10 cellular contexts compared by ENCODE assay signal in genomic region chr19:1113986-1114483, GRCh38. TPM values are rescaled to one million over a fixed set of nuclear protein-coding genes. Genes with fewer than 3 reads are reported as not detected.
DNase-seq lines count a peak whose midpoint lies in the region; ATAC-seq, FAIRE-seq and TF ChIP-seq lines count a peak whose summit lies in the region.
"Had no signal": no experiment of that assay in that cellular context is flagged by ENCODE, and none has a peak within 500 bp of the region (broad histone marks: within the 10 kb centered on the region; RNA-seq: fewer than 3 reads in every experiment).

No MANE protein-coding gene starts in this region.

- H3K4me1 Mint-ChIP-seq in CD4-positive, CD25-positive, alpha-beta regulatory T cell: peaks cover 0 to 4% (median 0%) of the 10 kb centered on the region in 4 donors
- H3K4me1 Mint-ChIP-seq: activated naive CD8-positive, alpha-beta T cell treated with anti-CD3 and anti-CD28 coated beads, Interleukin-2, amount 50 U/mL, for 24 hours had no signal

- TF ChIP-seq POLR2A in adrenal gland (IDR thresholded peaks at IDR 0.05) (peak in 1 of 2 donors; percentile 11), HepG2 (IDR thresholded peaks at IDR 0.05; ENCODE audit: insufficient read depth in 1 of 2, low read depth in 2 of 2, low read length in 2 of 2) (no peak)

- peaks cover 7% of the 10 kb centered on the region for H3K4me1 ChIP-seq in CD4-positive, CD25-positive, alpha-beta regulatory T cell (ENCODE audit: control insufficient read depth, insufficient read depth, low read length, poor library complexity, severe bottlenecking)
- H3K4me1 ChIP-seq in adrenal gland (replicated peaks in 1 of 2) (peaks cover 31 to 32% of the 10 kb centered on the region in 2 donors), HepG2 (ENCODE audit: insufficient read depth, low read length) (peaks cover 15% of the 10 kb centered on the region), small intestine (ENCODE audit: control insufficient read depth in 2 of 2, insufficient read depth in 1 of 2, low read depth in 1 of 2, low read length in 1 of 2) (peaks cover 0 to 3% of the 10 kb centered on the region in 2 donors)

- no peak overlapping the region for H3K27ac Mint-ChIP-seq in CD4-positive, CD25-positive, alpha-beta regulatory T cell
- H3K27ac Mint-ChIP-seq: activated naive CD8-positive, alpha-beta T cell treated with anti-CD3 and anti-CD28 coated beads, Interleukin-2, amount 50 U/mL, for 24 hours had no signal

- H3K36me3 Mint-ChIP-seq in CD4-positive, CD25-positive, alpha-beta regulatory T cell: no peaks in the 10 kb centered on the region

- H3K4me2 ChIP-seq in HepG2 (ENCODE audit: low read depth, low read length): peak overlapping the region; percentile 75

- H3K9me3 ChIP-seq in CD4-positive, CD25-positive, alpha-beta regulatory T cell (ENCODE audit: control insufficient read depth in 2 of 2, low read length in 2 of 2): no peaks in the 10 kb centered on the region
- no peaks in the 10 kb centered on the region for H3K9me3 ChIP-seq in adrenal gland (replicated peaks in 1 of 3)
- H3K9me3 ChIP-seq in HepG2 (ENCODE audit: low read length): no peaks in the 10 kb centered on the region
- no peaks in the 10 kb centered on the region for H3K9me3 ChIP-seq in small intestine (ENCODE audit: control insufficient read depth, low read depth)

- H3K9me3 Mint-ChIP-seq in CD4-positive, CD25-positive, alpha-beta regulatory T cell: no peaks in the 10 kb centered on the region
- H3K9me3 Mint-ChIP-seq: activated naive CD8-positive, alpha-beta T cell treated with anti-CD3 and anti-CD28 coated beads, Interleukin-2, amount 50 U/mL, for 24 hours; naive thymus-derived CD8-positive, alpha-beta T cell had no signal

- no peak overlapping the region for H3K4me3 ChIP-seq in CD4-positive, CD25-positive, alpha-beta regulatory T cell (ENCODE audit: low read depth, low read length)
- H3K4me3 ChIP-seq in adrenal gland (no peak overlapping the region), HepG2 (replicated peaks in 1 of 3; ENCODE audit: insufficient read depth in 1 of 3, low read depth in 2 of 3, low read length in 3 of 3) (peak overlapping the region in 2 of 3 experiments; percentile 29 to 60; a peak in 2 of 6 replicates), small intestine (ENCODE audit: low read depth in 1 of 2, low read length in 2 of 2) (no peak overlapping the region)

- CTCF ChIA-PET in HepG2 (lab: Yijun Ruan, JAX; ENCODE audit: low intra/inter-chr PET ratio, low total read pairs): interaction anchor here (1.8 kb wide), 1 partner anchor 80 kb away, joined by 28 read pairs; no protein-coding TSS in a partner anchor

- no peaks in the 10 kb centered on the region for H3K27me3 Mint-ChIP-seq in CD4-positive, CD25-positive, alpha-beta regulatory T cell
- H3K27me3 Mint-ChIP-seq: activated naive CD8-positive, alpha-beta T cell treated with anti-CD3 and anti-CD28 coated beads, Interleukin-2, amount 50 U/mL, for 24 hours; naive thymus-derived CD8-positive, alpha-beta T cell had no signal

- no peaks in the 10 kb centered on the region for H3K79me2 ChIP-seq in HepG2 (ENCODE audit: insufficient read depth, low read length)

- intact Hi-C loops in adrenal gland (cut with DNase I) (loop anchor here in 1 of 2 donors (5.0 kb wide), 1 partner anchor 78 kb away; no protein-coding TSS in a partner anchor), HepG2 (cut with micrococcal nuclease; ENCODE audit: unreplicated experiment) (loop anchor here (5.0 kb wide), 1 partner anchor 78 kb away; no protein-coding TSS in a partner anchor)

- FAIRE-seq in HepG2 (lab: Jason Lieb, UNC) (no peak), small intestine (lab: Jason Lieb, UNC) (no peak)

- TF ChIP-seq CTCF in adrenal gland (IDR thresholded peaks at IDR 0.05) (no peak), HepG2 (CRISPR knock-in tag; IDR thresholded peaks at IDR 0.05) (no peak)

- POLR2A ChIA-PET in HepG2 (lab: Yijun Ruan, JAX): interaction anchor here (0.6 to 3.0 kb wide), 13 partner anchors 9 to 155 kb away, joined by 3 to 28 read pairs (median 6); partner anchors contain the start of genes ATP5F1D, CIRBP, CNN2 and GPX4

- BruUV-seq in HepG2 (replicated peaks; lab: Mats Ljungman, UMichigan): no TSS peak

- TF ChIP-seq RAD21 in HepG2 (CRISPR knock-in tag; IDR thresholded peaks at IDR 0.05): no peak

- H3K27me3 ChIP-seq in CD4-positive, CD25-positive, alpha-beta regulatory T cell (ENCODE audit: control insufficient read depth, insufficient read depth, low read length): no peaks in the 10 kb centered on the region
- H3K27me3 ChIP-seq in adrenal gland: no peaks in the 10 kb centered on the region
- H3K27me3 ChIP-seq in HepG2 (ENCODE audit: control insufficient read depth in 1 of 2, insufficient read depth in 2 of 2, low read length in 2 of 2): no peaks in the 10 kb centered on the region; a peak in 1 of 5 replicates
- H3K27me3 ChIP-seq in small intestine (ENCODE audit: control insufficient read depth in 2 of 2, insufficient read depth in 2 of 2, low read length in 2 of 2): no peaks in the 10 kb centered on the region

- ATAC-seq in CD4-positive, CD25-positive, alpha-beta regulatory T cell (ENCODE audit: low read depth in 2 of 2): no peak
- no peak for ATAC-seq in HepG2

- DNase-seq in CD4-positive, CD25-positive, alpha-beta regulatory T cell: no peak
- DNase-seq in adrenal gland: peak in 1 of 7 donors; percentile 45
- DNase-seq in HepG2 (ENCODE audit: low spot score): no peak
- no peak for DNase-seq in small intestine
- no peak for DNase-seq in NCI-H1417 (lab: John Stamatoyannopoulos, UW)
- no peak for DNase-seq in T-helper 1 cell
- no peak for DNase-seq in GM19238 (ENCODE audit: insufficient read length, low spot score)
- DNase-seq in NCI-H2107 treated with DMSO at 0.1 percent for 48 hours (lab: John Stamatoyannopoulos, UW; ENCODE audit: unreplicated experiment): no peak

- H3K27ac ChIP-seq in CD4-positive, CD25-positive, alpha-beta regulatory T cell (ENCODE audit: insufficient read depth, low read length, poor library complexity, severe bottlenecking): peak overlapping the region; percentile 23
- H3K27ac ChIP-seq in adrenal gland: peak overlapping the region; percentile 61 to 96 (median 84)
- peak overlapping the region; percentile 80 for H3K27ac ChIP-seq in HepG2 (ENCODE audit: extremely low read length, insufficient read depth, low read length)
- H3K27ac ChIP-seq in small intestine (ENCODE audit: low read depth in 1 of 2, low read length in 1 of 2): peak overlapping the region; percentile 72 to 80

- H3K36me3 ChIP-seq in CD4-positive, CD25-positive, alpha-beta regulatory T cell (ENCODE audit: control insufficient read depth, insufficient read depth, low read length): peaks cover 44% of the 10 kb centered on the region
- H3K36me3 ChIP-seq in adrenal gland (replicated peaks in 1 of 2) (peaks cover 0 to 91% of the 10 kb centered on the region in 2 donors), HepG2 (replicated peaks in 1 of 2; ENCODE audit: control insufficient read depth in 1 of 2, insufficient read depth in 2 of 2, low read length in 2 of 2) (peaks cover 10 to 17% of the 10 kb centered on the region in 2 experiments; a peak in 3 of 5 replicates), small intestine (ENCODE audit: control insufficient read depth in 2 of 2, insufficient read depth in 2 of 2, low read length in 2 of 2) (peaks cover 21 to 38% of the 10 kb centered on the region in 2 donors)

- peak overlapping the region; percentile 61 for H3K9ac ChIP-seq in HepG2 (ENCODE audit: insufficient read depth, low read depth, low read length)

- no peaks in the 10 kb centered on the region for H4K20me1 ChIP-seq in HepG2 (ENCODE audit: insufficient read depth, low read length)

- in situ Hi-C loops in HepG2 (cut with HindIII; ENCODE audit: extremely low pct_ligation_motif_present, low pct_unique_long_range_greater_than_20kb): loop anchor here (5.0 kb wide), 1 partner anchor 78 kb away; no protein-coding TSS in a partner anchor

- no peak overlapping the region for H2AFZ ChIP-seq in HepG2 (ENCODE audit: low read length)

- WGBS in adrenal gland, 4 donors: 87 to 93% (median 91%) methylated on average over 23 to 25 of the region's 25 CpGs
- 97% methylated on average over 17 of the region's 25 CpGs for WGBS in HepG2 (ENCODE audit: low lambda C conversion rate)
- 91 to 93% (median 91%) methylated on average over 23 to 25 of the region's 25 CpGs for WGBS in small intestine, 3 donors

- TF ChIP-seq EP300 in HepG2 (IDR thresholded peaks at IDR 0.05; ENCODE audit: low read depth in 2 of 2, low read length in 2 of 2) (no peak), HepG2 (CRISPR knock-in tag; IDR thresholded peaks at IDR 0.05; ENCODE audit: borderline replicate concordance) (no peak)

- no peak overlapping the region for H3K4me3 Mint-ChIP-seq in CD4-positive, CD25-positive, alpha-beta regulatory T cell
- H3K4me3 Mint-ChIP-seq: activated naive CD8-positive, alpha-beta T cell treated with anti-CD3 and anti-CD28 coated beads, Interleukin-2, amount 50 U/mL, for 24 hours had no signal

RNA-seq across cellular contexts. Expression of gene GPX4, which starts 10.2 kb away (rescaled TPM):
- total RNA-seq in CD4-positive, CD25-positive, alpha-beta regulatory T cell: 112 TPM
- polyA plus RNA-seq in CD4-positive, CD25-positive, alpha-beta regulatory T cell: 100 to 1,000 TPM; 318 to 406 (median 354) TPM
- 1,000 to 10,000 TPM in 1 of 8 donors, 100 to 1,000 TPM in 7; 385 to 1,424 (median 704) TPM for total RNA-seq in adrenal gland
- 1,000 to 10,000 TPM in 2 of 3 donors, 100 to 1,000 TPM in 1; 420 to 1,267 (median 1,035) TPM for polyA plus RNA-seq in adrenal gland
- total RNA-seq in HepG2 (2016; rRNA removed; fragmentation: Illumina TruSeq; extraction: Trizol): 426 and 535 TPM in 2 replicates
- 2,785 and 3,522 TPM in 2 replicates for total RNA-seq in HepG2 (2016; cell fraction: cytosol; rRNA removed; fragmentation: Illumina TruSeq; extraction: Trizol; ENCODE audit: low read depth)
- total RNA-seq in HepG2 (2016; cell fraction: insoluble cytoplasmic fraction; rRNA removed; fragmentation: Illumina TruSeq; extraction: Trizol): 340 and 561 TPM in 2 replicates
- total RNA-seq in HepG2 (2016; cell fraction: membrane; rRNA removed; fragmentation: Illumina TruSeq; extraction: Trizol): 1,902 and 2,313 TPM in 2 replicates
- 168 and 177 TPM in 2 replicates for total RNA-seq in HepG2 (2016; cell fraction: nucleus; rRNA removed; fragmentation: Illumina TruSeq; extraction: Trizol)
- 613 and 728 TPM in 2 replicates for polyA plus RNA-seq in HepG2 (2011; rRNA removed)
- polyA plus RNA-seq in HepG2 (2011; cell fraction: cytosol; rRNA removed): 837 and 1,257 TPM in 2 replicates
- polyA plus RNA-seq in HepG2 (2011; cell fraction: nucleus; rRNA removed): 557 and 562 TPM in 2 replicates
- polyA plus RNA-seq in HepG2 (2012): 539 and 705 TPM in 2 replicates
- 3,701 and 4,930 TPM in 2 replicates for polyA plus RNA-seq in HepG2 (2016; cell fraction: cytosol; fragmentation: Illumina TruSeq; extraction: Trizol; ENCODE audit: low read depth)
- polyA plus RNA-seq in HepG2 (2016; cell fraction: insoluble cytoplasmic fraction; fragmentation: Illumina TruSeq; extraction: Trizol; ENCODE audit: low read depth): 454 and 583 TPM in 2 replicates
- 2,313 and 2,706 TPM in 2 replicates for polyA plus RNA-seq in HepG2 (2016; cell fraction: membrane; fragmentation: Illumina TruSeq; extraction: Trizol; ENCODE audit: low read depth)
- polyA plus RNA-seq in HepG2 (2016; cell fraction: nucleus; fragmentation: Illumina TruSeq; extraction: Trizol; ENCODE audit: insufficient read depth, low read depth): 387 and 420 TPM in 2 replicates
- 195 and 435 TPM in 2 replicates for polyA minus RNA-seq in HepG2 (2011; rRNA and poly(A)+ RNA removed; ENCODE audit: low replicate concordance)
- polyA minus RNA-seq in HepG2 (2011; cell fraction: cytosol; rRNA and poly(A)+ RNA removed): 211 and 241 TPM in 2 replicates
- polyA minus RNA-seq in HepG2 (2011; cell fraction: nucleus; rRNA and poly(A)+ RNA removed): 51.6 and 73.4 TPM in 2 replicates
- polyA plus RNA-seq in small intestine: 1,000 to 10,000 TPM in 2 of 3 donors, 100 to 1,000 TPM in 1; 335 to 1,298 (median 1,178) TPM

RNA-seq across cellular contexts. Expression of gene POLR2E, which starts 18.9 kb away (rescaled TPM):
- 72.4 TPM for total RNA-seq in CD4-positive, CD25-positive, alpha-beta regulatory T cell
- polyA plus RNA-seq in CD4-positive, CD25-positive, alpha-beta regulatory T cell: 100 to 1,000 TPM; 120 to 145 (median 133) TPM
- total RNA-seq in adrenal gland (100 to 1,000 TPM in 7 of 8 donors, 10 to 100 TPM in 1; 94.0 to 231 (median 171) TPM), HepG2 (2016; rRNA removed; fragmentation: Illumina TruSeq; extraction: Trizol) (140 TPM in 2 replicates)
- polyA plus RNA-seq in adrenal gland (100 to 1,000 TPM in 2 of 3 donors, 10 to 100 TPM in 1; 74.7 to 132 (median 109) TPM), HepG2 (2011; rRNA removed) (272 and 305 TPM in 2 replicates), small intestine (100 to 1,000 TPM; 141 to 189 (median 143) TPM)
- total RNA-seq in HepG2 (2016; cell fraction: cytosol; rRNA removed; fragmentation: Illumina TruSeq; extraction: Trizol; ENCODE audit: low read depth): 43.4 and 44.8 TPM in 2 replicates
- total RNA-seq in HepG2 (2016; cell fraction: insoluble cytoplasmic fraction; rRNA removed; fragmentation: Illumina TruSeq; extraction: Trizol): 135 and 141 TPM in 2 replicates
- total RNA-seq in HepG2 (2016; cell fraction: membrane; rRNA removed; fragmentation: Illumina TruSeq; extraction: Trizol): 89.0 and 92.5 TPM in 2 replicates
- 54.0 and 55.3 TPM in 2 replicates for total RNA-seq in HepG2 (2016; cell fraction: nucleus; rRNA removed; fragmentation: Illumina TruSeq; extraction: Trizol)
- polyA plus RNA-seq in HepG2 (2011; cell fraction: cytosol; rRNA removed): 222 and 337 TPM in 2 replicates
- polyA plus RNA-seq in HepG2 (2011; cell fraction: nucleus; rRNA removed): 150 and 188 TPM in 2 replicates
- 201 and 222 TPM in 2 replicates for polyA plus RNA-seq in HepG2 (2012)
- 94.9 and 102 TPM in 2 replicates for polyA plus RNA-seq in HepG2 (2016; cell fraction: cytosol; fragmentation: Illumina TruSeq; extraction: Trizol; ENCODE audit: low read depth)
- 246 and 282 TPM in 2 replicates for polyA plus RNA-seq in HepG2 (2016; cell fraction: insoluble cytoplasmic fraction; fragmentation: Illumina TruSeq; extraction: Trizol; ENCODE audit: low read depth)
- 145 and 159 TPM in 2 replicates for polyA plus RNA-seq in HepG2 (2016; cell fraction: membrane; fragmentation: Illumina TruSeq; extraction: Trizol; ENCODE audit: low read depth)
- 179 TPM in 2 replicates for polyA plus RNA-seq in HepG2 (2016; cell fraction: nucleus; fragmentation: Illumina TruSeq; extraction: Trizol; ENCODE audit: insufficient read depth, low read depth)
- 343 and 389 TPM in 2 replicates for polyA minus RNA-seq in HepG2 (2011; rRNA and poly(A)+ RNA removed; ENCODE audit: low replicate concordance)
- 104 and 129 TPM in 2 replicates for polyA minus RNA-seq in HepG2 (2011; cell fraction: cytosol; rRNA and poly(A)+ RNA removed)
- 39.5 and 42.0 TPM in 2 replicates for polyA minus RNA-seq in HepG2 (2011; cell fraction: nucleus; rRNA and poly(A)+ RNA removed)

RNA-seq across cellular contexts. Expression of gene ARHGAP45, which starts 47.1 kb away (rescaled TPM):
- 756 TPM for total RNA-seq in CD4-positive, CD25-positive, alpha-beta regulatory T cell
- polyA plus RNA-seq in CD4-positive, CD25-positive, alpha-beta regulatory T cell: 100 to 1,000 TPM; 258 to 297 (median 277) TPM
- total RNA-seq in adrenal gland (10 to 100 TPM; 18.8 to 74.3 (median 34.8) TPM), HepG2 (2016; rRNA removed; fragmentation: Illumina TruSeq; extraction: Trizol) (0.48 and 0.84 TPM in 2 replicates)
- polyA plus RNA-seq in adrenal gland (10 to 100 TPM in 2 of 3 donors, 1 to 10 TPM in 1; 1.6 to 75.4 (median 30.2) TPM), HepG2 (2011; rRNA removed) (32.0 and 40.3 TPM in 2 replicates), small intestine (10 to 100 TPM; 34.3 to 81.1 (median 62.6) TPM)
- total RNA-seq in HepG2 (2016; cell fraction: cytosol; rRNA removed; fragmentation: Illumina TruSeq; extraction: Trizol; ENCODE audit: low read depth): 0.35 and 0.51 TPM in 2 replicates
- 0.16 and 0.50 TPM in 2 replicates for total RNA-seq in HepG2 (2016; cell fraction: insoluble cytoplasmic fraction; rRNA removed; fragmentation: Illumina TruSeq; extraction: Trizol)
- 0.38 and 0.40 TPM in 2 replicates for total RNA-seq in HepG2 (2016; cell fraction: membrane; rRNA removed; fragmentation: Illumina TruSeq; extraction: Trizol)
- 0.28 and 0.63 TPM in 2 replicates for total RNA-seq in HepG2 (2016; cell fraction: nucleus; rRNA removed; fragmentation: Illumina TruSeq; extraction: Trizol)
- 17.7 and 31.9 TPM in 2 replicates for polyA plus RNA-seq in HepG2 (2011; cell fraction: cytosol; rRNA removed)
- 222 and 325 TPM in 2 replicates for polyA plus RNA-seq in HepG2 (2011; cell fraction: nucleus; rRNA removed)
- 21.8 and 23.4 TPM in 2 replicates for polyA plus RNA-seq in HepG2 (2012)
- not detected in 2 replicates for polyA plus RNA-seq in HepG2 (2016; cell fraction: cytosol; fragmentation: Illumina TruSeq; extraction: Trizol; ENCODE audit: low read depth)
- polyA plus RNA-seq in HepG2 (2016; cell fraction: insoluble cytoplasmic fraction; fragmentation: Illumina TruSeq; extraction: Trizol; ENCODE audit: low read depth): 0.41 and 0.69 TPM in 2 replicates
- not detected in 2 replicates for polyA plus RNA-seq in HepG2 (2016; cell fraction: membrane; fragmentation: Illumina TruSeq; extraction: Trizol; ENCODE audit: low read depth)
- 1.5 TPM in 2 replicates for polyA plus RNA-seq in HepG2 (2016; cell fraction: nucleus; fragmentation: Illumina TruSeq; extraction: Trizol; ENCODE audit: insufficient read depth, low read depth)
- 18.3 and 37.9 TPM in 2 replicates for polyA minus RNA-seq in HepG2 (2011; rRNA and poly(A)+ RNA removed; ENCODE audit: low replicate concordance)
- 19.3 and 20.1 TPM in 2 replicates for polyA minus RNA-seq in HepG2 (2011; cell fraction: cytosol; rRNA and poly(A)+ RNA removed)
- polyA minus RNA-seq in HepG2 (2011; cell fraction: nucleus; rRNA and poly(A)+ RNA removed): 25.0 and 29.0 TPM in 2 replicates

Comparison
In these comparisons a context has a peak if more than half of its experiments do, and no peak if none do; other contexts are left out.
1. H3K27ac ChIP-seq: peak in every context shown above with its lines; median percentile 84 in adrenal gland; 80 in HepG2; 76 in small intestine; 23 in CD4-positive, CD25-positive, alpha-beta regulatory T cell.
2. H3K4me3 ChIP-seq: peak in HepG2 (2 of 3); none in CD4-positive, CD25-positive, alpha-beta regulatory T cell (single experiment), adrenal gland (0 of 4) and small intestine (0 of 2).